1 cellular context compared by ENCODE assay signal in the genomic region with DNA sequence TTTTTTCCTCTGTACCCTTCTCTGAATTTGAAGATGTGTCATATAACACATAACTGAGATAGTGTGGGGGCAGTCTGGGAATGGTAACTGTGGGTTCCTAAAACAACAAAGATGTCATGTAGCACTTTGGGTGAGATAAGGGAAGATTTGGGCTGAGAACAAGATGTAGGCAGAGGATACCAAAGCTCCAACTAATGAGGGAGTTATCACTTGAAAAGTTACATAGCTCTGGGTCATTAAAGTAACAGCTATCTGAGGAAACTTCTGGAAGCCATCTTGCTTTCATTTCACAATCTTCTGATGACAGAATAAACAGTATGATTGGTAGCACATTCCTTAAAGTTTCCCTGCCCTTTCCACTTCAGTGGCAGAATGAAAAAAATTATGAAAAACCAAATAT.
TF ChIP-seq lines count a peak whose summit lies in the region.

No MANE protein-coding gene starts in this region.

TF ChIP-seq in K562, 482 proteins besides CTCF, POLR2A, EP300 and RAD21 (continued from another document):
- TF ChIP-seq CHD7 (IDR thresholded peaks at IDR 0.05; ENCODE audit: low read depth, low read length) (no peak), CBFA2T2 (conservative IDR thresholded peaks at IDR 0.05) (peak; percentile 73)
TF ChIP-seq in K562: peak in this region for 16.
